ENCODE assay signal across 32 cellular contexts in the genomic region with DNA sequence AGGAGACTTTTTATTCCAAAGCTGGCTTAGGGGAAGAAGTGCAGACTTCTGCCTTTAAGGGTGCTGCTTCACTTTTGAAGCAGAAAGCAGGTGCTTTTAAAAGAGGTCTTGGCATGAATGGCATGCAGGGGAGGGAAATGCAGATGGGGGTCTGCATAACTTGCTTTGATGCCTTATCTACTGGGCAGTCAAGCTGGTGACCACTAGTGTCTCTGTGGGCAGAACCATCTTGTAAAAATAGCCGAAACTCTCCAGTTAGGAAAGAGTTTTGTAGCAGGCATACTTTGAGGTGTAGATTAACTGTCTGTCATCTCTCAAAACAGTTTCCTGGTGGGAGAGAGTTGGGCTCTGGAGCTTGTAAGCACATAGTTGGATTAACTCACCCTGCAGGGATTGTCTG. TPM values are rescaled to one million over a fixed set of nuclear protein-coding genes. Genes with fewer than 3 reads are reported as not detected.
"Had no signal": no experiment of that assay in that cellular context is flagged by ENCODE, and none has a peak within 500 bp of the region (broad histone marks: within the 10 kb centered on the region; RNA-seq: fewer than 3 reads in every experiment).

No MANE protein-coding gene starts in this region.

- H3K4me3 ChIP-seq: adrenal gland, body of pancreas, breast epithelium, K562, SJCRH30, SK-N-MC had no signal

- H3K36me3 ChIP-seq: adrenal gland, breast epithelium, SJCRH30, WERI-Rb-1 had no signal

- H3K27me3 ChIP-seq: adrenal gland, body of pancreas, breast epithelium, SJCRH30 had no signal

- DNase-seq: activated CD4-positive, alpha-beta T cell treated with anti-CD3 and anti-CD28 coated beads, Interleukin-2, amount 10 ng/mL, durations not matched to agents 7 days and 5 days; activated CD4-positive, alpha-beta T cell treated with anti-CD3 and anti-CD28 coated beads, Interleukin-2, amount 50 U/mL, for 48 hours; activated CD8-positive, alpha-beta T cell treated with anti-CD3 and anti-CD28 coated beads, Interleukin-2, amount 10 ng/mL, durations not matched to agents 7 days and 5 days; activated gamma-delta T cell treated with Interleukin-2 at 50 U/mL for 16 hours; activated naive CD4-positive, alpha-beta T cell treated with anti-CD3 and anti-CD28 coated beads for 36 hours; activated T-cell treated with anti-CD3 and anti-CD28 coated beads for 4 hours; activated T-cell treated with anti-CD3 and anti-CD28 coated beads, Interleukin-2, amount 50 U/mL, for 4 hours; adrenal gland; body of pancreas; NCI-H1092 treated with DMSO at 0.1 percent for 48 hours; NCI-H1417; NCI-H146; NCI-H187; NCI-H2081; NCI-H2171 treated with DMSO at 0.1 percent for 48 hours; NCI-H2227 treated with DMSO at 0.1 percent for 48 hours; NCI-H446; NCI-H510A treated with DMSO at 0.1 percent for 48 hours; NCI-H526 treated with DMSO at 0.1 percent for 48 hours; NCI-H774; SHP77; SJCRH30; T1000; WERI-Rb-1 had no signal

- H3K4me3 Mint-ChIP-seq: activated CD4-positive, alpha-beta T cell treated with anti-CD3 and anti-CD28 coated beads, Interleukin-2, amount 10 ng/mL, durations not matched to agents 7 days and 5 days; activated CD8-positive, alpha-beta T cell treated with anti-CD3 and anti-CD28 coated beads, Interleukin-2, amount 10 ng/mL, durations not matched to agents 7 days and 5 days; activated naive CD4-positive, alpha-beta T cell treated with anti-CD3 and anti-CD28 coated beads for 36 hours; activated T-cell treated with anti-CD3 and anti-CD28 coated beads, Interleukin-2, amount 50 U/mL, for 4 hours; activated T-helper 1 cell treated with anti-CD3 and anti-CD28 coated beads, Interleukin-12 subunit alpha, Interleukin-12 subunit beta, Interleukin-2, Interleukin-4 antibody, amounts not matched to agents 30 ng/mL and 10 ng/mL and 1 ng/mL, durations not matched to agents 14 hours and 24 hours and 36 hours; central memory CD8-positive, alpha-beta T cell had no signal

- H3K27ac ChIP-seq: adrenal gland, body of pancreas, breast epithelium, SJCRH30, SK-N-MC, WERI-Rb-1 had no signal

- H3K9me3 Mint-ChIP-seq: activated T-helper 1 cell treated with anti-CD3 and anti-CD28 coated beads, Interleukin-12 subunit alpha, Interleukin-12 subunit beta, Interleukin-2, Interleukin-4 antibody, amounts not matched to agents 30 ng/mL and 10 ng/mL and 1 ng/mL, durations not matched to agents 14 hours and 24 hours and 36 hours; central memory CD8-positive, alpha-beta T cell had no signal

- H3K4me1 Mint-ChIP-seq: activated CD4-positive, alpha-beta T cell treated with anti-CD3 and anti-CD28 coated beads, Interleukin-2, amount 10 ng/mL, durations not matched to agents 7 days and 5 days; central memory CD8-positive, alpha-beta T cell had no signal

- H3K4me1 ChIP-seq: adrenal gland, body of pancreas, breast epithelium, SJCRH30 had no signal

- H3K27ac Mint-ChIP-seq: activated CD4-positive, alpha-beta T cell treated with anti-CD3 and anti-CD28 coated beads, Interleukin-2, amount 10 ng/mL, durations not matched to agents 7 days and 5 days; activated CD8-positive, alpha-beta T cell treated with anti-CD3 and anti-CD28 coated beads, Interleukin-2, amount 10 ng/mL, durations not matched to agents 7 days and 5 days; activated naive CD4-positive, alpha-beta T cell treated with anti-CD3 and anti-CD28 coated beads for 36 hours; activated naive CD4-positive, alpha-beta T cell treated with anti-CD3 and anti-CD28 coated beads, Interleukin-2, amount 50 U/mL, for 72 hours; activated T-helper 1 cell treated with anti-CD3 and anti-CD28 coated beads, Interleukin-12 subunit alpha, Interleukin-12 subunit beta, Interleukin-2, Interleukin-4 antibody, amounts not matched to agents 30 ng/mL and 10 ng/mL and 1 ng/mL, durations not matched to agents 14 hours and 24 hours and 36 hours had no signal

- H3K9me3 ChIP-seq: adrenal gland, body of pancreas, breast epithelium, SJCRH30 had no signal

RNA-seq across cellular contexts. Expression of a gene that starts 9.9 kb away (rescaled TPM):
- total RNA-seq: activated naive CD4-positive, alpha-beta T cell treated with anti-CD3 and anti-CD28 coated beads for 36 hours; activated T-cell treated with anti-CD3 and anti-CD28 coated beads, Interleukin-2, amount 50 U/mL, for 4 hours; activated T-helper 1 cell treated with anti-CD3 and anti-CD28 coated beads, Interleukin-12 subunit alpha, Interleukin-12 subunit beta, Interleukin-2, Interleukin-4 antibody, amounts not matched to agents 30 ng/mL and 10 ng/mL and 1 ng/mL, durations not matched to agents 14 hours and 24 hours and 36 hours; K562; RPMI7951; T-helper 1 cell treated with Interleukin-12 subunit alpha and Interleukin-12 subunit beta and Interleukin-4 antibody, amounts not matched to agents 30 ng/mL and 1 ng/mL, for 36 hours had no signal
